ENCODE assay signal across 22 cellular contexts in genomic region chr17:67881083-67881482, GRCh38.
"Had no signal": no experiment of that assay in that cellular context is flagged by ENCODE, and none has a peak within 500 bp of the region (broad histone marks: within the 10 kb centered on the region; RNA-seq: fewer than 3 reads in every experiment).

No MANE protein-coding gene starts in this region.

- H3K27ac ChIP-seq: colonic mucosa, epithelial cell of prostate, esophagus squamous epithelium, gastrocnemius medialis, heart right ventricle, left ventricle myocardium inferior, lower lobe of right lung had no signal

- H3K4me1 ChIP-seq: colonic mucosa, esophagus squamous epithelium, heart right ventricle, left ventricle myocardium inferior, lower lobe of right lung had no signal

- FAIRE-seq: islet of Langerhans, keratinocyte had no signal

- H3K27me3 ChIP-seq: colonic mucosa, esophagus squamous epithelium, gastrocnemius medialis, heart right ventricle had no signal

- DNase-seq: colonic mucosa; cortex of kidney; effector CD8-positive, alpha-beta T cell; erythroblast; esophagus squamous epithelium; foreskin fibroblast; foreskin melanocyte; gastrocnemius medialis; glutamatergic neuron; head of caudate nucleus; heart right ventricle; hippocampal formation; left cardiac atrium; left ventricle myocardium inferior; lower lobe of right lung; mesenchymal stem cell; mucosa of descending colon; naive B cell had no signal

- H3K9me3 ChIP-seq: colonic mucosa, esophagus squamous epithelium, gastrocnemius medialis, heart right ventricle, left ventricle myocardium inferior, lower lobe of right lung, mucosa of descending colon had no signal

- H3K4me3 ChIP-seq: colonic mucosa, esophagus squamous epithelium, gastrocnemius medialis, heart right ventricle, left ventricle myocardium inferior, lower lobe of right lung, mucosa of descending colon had no signal

- ATAC-seq: esophagus mucosa, gastrocnemius medialis, heart right ventricle, left cardiac atrium, lower lobe of right lung, mucosa of descending colon had no signal

- H3K36me3 ChIP-seq: colonic mucosa had no signal
